In genomic region chr13:37870489-37870845, GRCh38 we compare ENCODE assay signal across 9 cellular contexts. TPM values are rescaled to one million over a fixed set of nuclear protein-coding genes. Genes with fewer than 3 reads are reported as not detected.
DNase-seq lines count a peak whose midpoint lies in the region; ATAC-seq and TF ChIP-seq lines count a peak whose summit lies in the region.
"Had no signal": no experiment of that assay in that cellular context is flagged by ENCODE, and none has a peak within 500 bp of the region (broad histone marks: within the 10 kb centered on the region; RNA-seq: fewer than 3 reads in every experiment).

No MANE protein-coding gene starts in this region.

- H3K27ac Mint-ChIP-seq in WTC11 (no peak overlapping the region; the same call in 1 of the 2 replicates), glutamatergic neuron (ENCODE audit: unreplicated experiment) (no peak overlapping the region)

- H3K27me3 Mint-ChIP-seq in WTC11 (ENCODE audit: low read depth) = peaks cover 21% of the 10 kb centered on the region
- H3K27me3 Mint-ChIP-seq in glutamatergic neuron (ENCODE audit: unreplicated experiment) = peaks cover 11% of the 10 kb centered on the region

- peak; percentile 3; the same call in 1 of the 2 replicates for ATAC-seq in WTC11
- ATAC-seq in HG03439 (IDR thresholded peaks at IDR 0.05; ENCODE audit: unreplicated experiment) = no peak
- ATAC-seq: naive thymus-derived CD4-positive, alpha-beta T cell had no signal

- DNase-seq in BJ (ENCODE audit: low read depth) (no peak), WTC11 (ENCODE audit: low spot score) (no peak), glutamatergic neuron (no peak), NCI-H2171 (lab: John Stamatoyannopoulos, UW) (no peak), NAMALWA (ENCODE audit: low spot score) (no peak), GM10266 (ENCODE audit: extremely low spot score) (no peak)
- DNase-seq: naive thymus-derived CD4-positive, alpha-beta T cell had no signal

- H3K9me3 Mint-ChIP-seq in WTC11 = no peaks in the 10 kb centered on the region
- H3K9me3 Mint-ChIP-seq in glutamatergic neuron (ENCODE audit: unreplicated experiment) = peaks cover 2% of the 10 kb centered on the region

- H3K4me3 Mint-ChIP-seq in WTC11 = peak overlapping the region; percentile 97
- peak overlapping the region; percentile 87 for H3K4me3 Mint-ChIP-seq in glutamatergic neuron (ENCODE audit: unreplicated experiment)

- POLR2A ChIA-PET in BJ (lab: Charles Lee) = interaction anchor here (0.8 kb wide), 1 partner anchor 222 kb away, joined by 6 read pairs; no protein-coding TSS in a partner anchor
- POLR2A ChIA-PET in WTC11 (lab: Charles Lee) = interaction anchor here (0.6 to 0.8 kb wide), 2 partner anchors 175 to 813 kb away, joined by 3 to 4 read pairs; no protein-coding TSS in a partner anchor

- H3K27me3 ChIP-seq in BJ (ENCODE audit: control insufficient read depth, insufficient read depth, low read length) = no peaks in the 10 kb centered on the region
- H3K27me3 ChIP-seq in rectal smooth muscle tissue (ENCODE audit: control insufficient read depth, insufficient read depth, low read length) = no peaks in the 10 kb centered on the region

- no peak overlapping the region for H3K27ac ChIP-seq in rectal smooth muscle tissue (ENCODE audit: low read depth, low read length)

- H3K36me3 ChIP-seq in BJ (ENCODE audit: control insufficient read depth, insufficient read depth, low read length) (no peaks in the 10 kb centered on the region), rectal smooth muscle tissue (ENCODE audit: control insufficient read depth, insufficient read depth, low read length) (no peaks in the 10 kb centered on the region)

- CTCF ChIA-PET in BJ (lab: Yijun Ruan, JAX) (interaction anchor here (0.5 to 2.3 kb wide), 15 partner anchors 9 to 250 kb away, joined by 3 to 24 read pairs (median 3); no protein-coding TSS in a partner anchor), WTC11 (lab: Charles Lee) (interaction anchor here (0.7 to 4.6 kb wide), 41 partner anchors 8 to 712 kb away, joined by 3 to 29 read pairs (median 5); no protein-coding TSS in a partner anchor)

- H3K4me1 ChIP-seq in rectal smooth muscle tissue (ENCODE audit: control insufficient read depth, insufficient read depth, low read length) = no peaks in the 10 kb centered on the region

- H3K4me3 ChIP-seq in BJ (ENCODE audit: low read depth, low read length) (peak overlapping the region; percentile 75), rectal smooth muscle tissue (ENCODE audit: low read length) (peak overlapping the region; percentile 82)

- H3K4me1 Mint-ChIP-seq in WTC11 (peaks cover 30% of the 10 kb centered on the region), glutamatergic neuron (ENCODE audit: low read depth, unreplicated experiment) (peaks cover 10% of the 10 kb centered on the region)

- H3K36me3 Mint-ChIP-seq in WTC11 (no peaks in the 10 kb centered on the region), glutamatergic neuron (ENCODE audit: unreplicated experiment) (no peaks in the 10 kb centered on the region)

- H3K9ac ChIP-seq in rectal smooth muscle tissue (ENCODE audit: low read length) = no peak overlapping the region

- TF ChIP-seq CTCF in BJ (IDR thresholded peaks at IDR 0.05; ENCODE audit: insufficient read depth, low read depth, low read length) (no peak), WTC11 (IDR thresholded peaks at IDR 0.05) (no peak; the same call in 1 of the 2 replicates), glutamatergic neuron (IDR thresholded peaks at IDR 0.05; ENCODE audit: partially characterized antibody, unreplicated experiment) (peak; percentile 38), GM10266 (IDR thresholded peaks at IDR 0.05; ENCODE audit: control insufficient read depth, insufficient read depth, low read depth, missing control alignments) (no peak)

TF ChIP-seq in WTC11, 78 proteins besides CTCF, POLR2A, EP300 and RAD21:
- TF ChIP-seq NR2C2 (CRISPR knock-in tag; IDR thresholded peaks at IDR 0.05) = no peak
- TF ChIP-seq RORB (CRISPR knock-in tag; IDR thresholded peaks at IDR 0.05) = no peak
- no peak for TF ChIP-seq ETV6 (CRISPR knock-in tag; IDR thresholded peaks at IDR 0.05)
- TF ChIP-seq PRRX2 (CRISPR knock-in tag; IDR thresholded peaks at IDR 0.05) = no peak

RNA-seq across cellular contexts. Expression of gene TRPC4, which starts 0.9 kb away (rescaled TPM):
- polyA plus RNA-seq in BJ (2011; rRNA removed) = 6.2 and 10.1 TPM in 2 replicates
- polyA minus RNA-seq in BJ (2011; rRNA and poly(A)+ RNA removed) = 11.1 and 13.1 TPM in 2 replicates
- total RNA-seq in WTC11 (2021) (4.2 to 8.0 TPM (median 5.0 TPM) in 3 replicates), glutamatergic neuron (ENCODE audit: unreplicated experiment) (not detected)
- total RNA-seq: naive thymus-derived CD4-positive, alpha-beta T cell had no signal
- polyA plus RNA-seq: naive thymus-derived CD4-positive, alpha-beta T cell had no signal
